Comparison of ENCODE assay signal across 26 cellular contexts in genomic region chr7:175955-176354, GRCh38.
"Had no signal": no experiment of that assay in that cellular context is flagged by ENCODE, and none has a peak within 500 bp of the region (broad histone marks: within the 10 kb centered on the region; RNA-seq: fewer than 3 reads in every experiment).

No MANE protein-coding gene starts in this region.

- H3K27ac ChIP-seq: heart right ventricle, hepatocyte, left ventricle myocardium inferior, parathyroid adenoma, psoas muscle, right atrium auricular region, skin epidermis, testis, thyroid gland, transverse colon, upper lobe of left lung had no signal

- H3K79me2 ChIP-seq: hepatocyte, parathyroid adenoma had no signal

- H3K4me3 ChIP-seq: heart right ventricle, hepatocyte, left ventricle myocardium inferior, lung, psoas muscle, right atrium auricular region, skin epidermis, testis, thyroid gland, transverse colon, upper lobe of left lung had no signal

- H3K9me3 ChIP-seq: heart right ventricle, left ventricle myocardium inferior, psoas muscle, right atrium auricular region, testis, thyroid gland, transverse colon, upper lobe of left lung had no signal

- H3K4me2 ChIP-seq: hepatocyte had no signal

- H3K27me3 ChIP-seq: heart right ventricle, right atrium auricular region, testis, thyroid gland, upper lobe of left lung had no signal

- DNase-seq: heart right ventricle; islet precursor cell; left ventricle myocardium inferior; mesendoderm; naive B cell; natural killer cell; nephron progenitor cell; nucleus accumbens; psoas muscle; stimulated activated CD4-positive, alpha-beta T cell treated with anti-CD3 and anti-CD28 coated beads, Interleukin-12 subunit alpha, Interleukin-12 subunit beta, amount 100 ng/mL, for 4 hours; stimulated activated CD4-positive, alpha-beta T cell treated with anti-CD3 and anti-CD28 coated beads, Interleukin-15, amount 100 ng/mL, for 24 hours; stimulated activated CD4-positive, alpha-beta T cell treated with anti-CD3 and anti-CD28 coated beads, Interleukin-2, amount 100 ng/mL, for 24 hours; stimulated activated CD4-positive, alpha-beta T cell treated with anti-CD3 and anti-CD28 coated beads, Interleukin-4, amount 100 ng/mL, for 24 hours; stimulated activated naive CD4-positive, alpha-beta T cell treated with Interleukin-2 at 50 U/mL for 16 hours; stimulated activated naive CD8-positive, alpha-beta T cell treated with anti-CD3 and anti-CD28 coated beads, Interleukin-15, amount 100 ng/mL, for 72 hours; testis; thyroid gland; transverse colon had no signal

- H2AFZ ChIP-seq: hepatocyte, parathyroid adenoma had no signal

- H3K9ac ChIP-seq: parathyroid adenoma had no signal

- H3K4me1 ChIP-seq: parathyroid adenoma, thyroid gland, transverse colon, upper lobe of left lung had no signal

- H3K36me3 ChIP-seq: heart right ventricle, left ventricle myocardium inferior, right atrium auricular region, thyroid gland, transverse colon, upper lobe of left lung had no signal

- ATAC-seq: heart right ventricle; psoas muscle; sciatic nerve; stimulated activated memory B cell treated with anti-CD40 and anti-IgM and Interleukin-4, amounts not matched to agents 10 μg/mL and 1 μg/mL and 100 μg/mL, for 72 hours; stimulated activated naive CD8-positive, alpha-beta T cell treated with anti-CD3 and anti-CD28 coated beads, Interleukin-15, amount 100 ng/mL, for 72 hours had no signal
